8 cellular contexts compared by ENCODE assay signal in the genomic region with DNA sequence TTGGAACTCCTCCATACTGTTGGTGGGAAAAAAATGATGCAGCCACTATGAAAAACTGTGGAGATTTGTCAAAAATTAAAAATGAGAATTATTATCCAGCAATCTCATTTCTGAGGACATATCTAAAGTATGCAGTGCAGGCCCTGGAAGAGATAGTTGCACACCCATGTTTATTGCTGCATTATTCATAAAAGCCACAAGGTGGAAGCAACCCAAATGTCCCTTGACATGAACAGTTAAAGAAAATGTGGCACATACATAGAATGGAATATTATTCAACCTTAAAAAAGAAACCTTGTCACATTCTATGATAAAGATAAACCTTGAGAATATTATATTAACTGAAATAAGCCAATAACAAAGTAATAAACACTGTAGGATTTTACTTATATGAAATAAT.
DNase-seq lines count a peak whose midpoint lies in the region; ATAC-seq and TF ChIP-seq lines count a peak whose summit lies in the region.

No MANE protein-coding gene starts in this region.

- TF ChIP-seq POLR2A in Peyer's patch (IDR thresholded peaks at IDR 0.05) = no peak

- H3K4me3 ChIP-seq in GM12865 (ENCODE audit: low read depth, low read length) = no peak overlapping the region
- H3K4me3 ChIP-seq in Peyer's patch = no peak overlapping the region

- no peaks in the 10 kb centered on the region for H3K36me3 Mint-ChIP-seq in HFFc6 (ENCODE audit: low read depth)
- no peaks in the 10 kb centered on the region for H3K36me3 Mint-ChIP-seq in activated naive CD4-positive, alpha-beta T cell treated with anti-CD3 and anti-CD28 coated beads, Interleukin-2, amount 50 U/mL, for 72 hours
- H3K36me3 Mint-ChIP-seq in stimulated activated effector memory CD8-positive, alpha-beta T cell treated with anti-CD3 and anti-CD28 coated beads, Interleukin-12 subunit alpha, Interleukin-12 subunit beta, amount 100 ng/mL, for 72 hours = no peaks in the 10 kb centered on the region

- DNase-seq in GM12865 (ENCODE audit: low read depth) = peak; percentile 28
- DNase-seq in HFFc6 = no peak
- DNase-seq in Peyer's patch = no peak
- DNase-seq in left lobe of liver (ENCODE audit: low spot score) = no peak
- no peak for DNase-seq in activated naive CD4-positive, alpha-beta T cell treated with anti-CD3 and anti-CD28 coated beads, Interleukin-2, amount 50 U/mL, for 72 hours (ENCODE audit: low spot score in 2 of 2)
- no peak for DNase-seq in stimulated activated effector memory CD8-positive, alpha-beta T cell treated with anti-CD3 and anti-CD28 coated beads, Interleukin-12 subunit alpha, Interleukin-12 subunit beta, amount 100 ng/mL, for 72 hours (ENCODE audit: low spot score in 2 of 2)

- H3K27me3 Mint-ChIP-seq in HFFc6 (ENCODE audit: insufficient read depth) = peaks cover 1% of the 10 kb centered on the region; the same call in 1 of the 2 replicates

- H3K27me3 ChIP-seq in Peyer's patch = no peaks in the 10 kb centered on the region

- H3K4me1 Mint-ChIP-seq in HFFc6 (ENCODE audit: low read depth) = no peaks in the 10 kb centered on the region
- H3K4me1 Mint-ChIP-seq in stimulated activated effector memory CD8-positive, alpha-beta T cell treated with anti-CD3 and anti-CD28 coated beads, Interleukin-12 subunit alpha, Interleukin-12 subunit beta, amount 100 ng/mL, for 72 hours = no peaks in the 10 kb centered on the region

- no peaks in the 10 kb centered on the region for H3K36me3 ChIP-seq in Peyer's patch

- peaks cover 11% of the 10 kb centered on the region for H3K9me3 Mint-ChIP-seq in HFFc6
- peaks cover 0 to 3% of the 10 kb centered on the region in 2 donors for H3K9me3 Mint-ChIP-seq in activated naive CD4-positive, alpha-beta T cell treated with anti-CD3 and anti-CD28 coated beads, Interleukin-2, amount 50 U/mL, for 72 hours
- no peaks in the 10 kb centered on the region for H3K9me3 Mint-ChIP-seq in stimulated activated effector memory CD8-positive, alpha-beta T cell treated with anti-CD3 and anti-CD28 coated beads, Interleukin-12 subunit alpha, Interleukin-12 subunit beta, amount 100 ng/mL, for 72 hours

- H3K4me3 Mint-ChIP-seq in HFFc6 = no peak overlapping the region
- no peak overlapping the region for H3K4me3 Mint-ChIP-seq in stimulated activated effector memory CD8-positive, alpha-beta T cell treated with anti-CD3 and anti-CD28 coated beads, Interleukin-12 subunit alpha, Interleukin-12 subunit beta, amount 100 ng/mL, for 72 hours

- no peak overlapping the region for H3K27ac Mint-ChIP-seq in HFFc6
- H3K27ac Mint-ChIP-seq in activated naive CD4-positive, alpha-beta T cell treated with anti-CD3 and anti-CD28 coated beads, Interleukin-2, amount 50 U/mL, for 72 hours = no peak overlapping the region
- no peak overlapping the region for H3K27ac Mint-ChIP-seq in stimulated activated effector memory CD8-positive, alpha-beta T cell treated with anti-CD3 and anti-CD28 coated beads, Interleukin-12 subunit alpha, Interleukin-12 subunit beta, amount 100 ng/mL, for 72 hours

- ATAC-seq in left lobe of liver (peak; percentile 63), HG03139 (IDR thresholded peaks at IDR 0.05; ENCODE audit: unreplicated experiment) (no peak), GM21423 (IDR thresholded peaks at IDR 0.05; ENCODE audit: unreplicated experiment) (no peak)
- ATAC-seq in activated naive CD4-positive, alpha-beta T cell treated with anti-CD3 and anti-CD28 coated beads, Interleukin-2, amount 50 U/mL, for 72 hours = no peak
- no peak for ATAC-seq in stimulated activated effector memory CD8-positive, alpha-beta T cell treated with anti-CD3 and anti-CD28 coated beads, Interleukin-12 subunit alpha, Interleukin-12 subunit beta, amount 100 ng/mL, for 72 hours

- H3K9me3 ChIP-seq in Peyer's patch = no peaks in the 10 kb centered on the region

- no peak overlapping the region for H3K27ac ChIP-seq in Peyer's patch

- H3K4me1 ChIP-seq in Peyer's patch = no peaks in the 10 kb centered on the region

- TF ChIP-seq CTCF in GM12865 (IDR thresholded peaks at IDR 0.05; ENCODE audit: insufficient read depth, low read depth, low read length, missing control alignments) (peak; percentile 15), HFFc6 (IDR thresholded peaks at IDR 0.05) (peak; percentile 34), Peyer's patch (IDR thresholded peaks at IDR 0.05) (peak in 4 of 6 experiments; percentile 15 to 54 (median 50))
